2 cellular contexts compared by ENCODE assay signal in genomic region chrX:1935805-1936204, GRCh38.
TF ChIP-seq lines count a peak whose summit lies in the region.

No MANE protein-coding gene starts in this region.

TF ChIP-seq in SK-N-SH, 30 proteins besides CTCF, POLR2A, EP300 and RAD21 (continued from another document):
- TF ChIP-seq EZH2phosphoT487 (IDR thresholded peaks at IDR 0.05; ENCODE audit: borderline replicate concordance, low read depth) = no peak
- TF ChIP-seq TCF12 (IDR thresholded peaks at IDR 0.05) = no peak
- TF ChIP-seq TEAD4 (IDR thresholded peaks at IDR 0.05; ENCODE audit: borderline replicate concordance, insufficient read depth) = no peak
- TF ChIP-seq FOXM1 (IDR thresholded peaks at IDR 0.05; ENCODE audit: low read depth) = no peak
- TF ChIP-seq SIN3A (IDR thresholded peaks at IDR 0.05; ENCODE audit: borderline replicate concordance, low read depth, low read length) = no peak

TF ChIP-seq in SK-N-SH treated with all-trans-retinoic acid at 6 μM for 48 hours, 23 proteins besides CTCF, POLR2A, EP300 and RAD21 (continued from another document):
- TF ChIP-seq TSHZ2 (CRISPR knock-in tag; IDR thresholded peaks at IDR 0.05) (no peak), CSDC2 (CRISPR knock-in tag; IDR thresholded peaks at IDR 0.05) (no peak), ZFP3 (CRISPR knock-in tag; IDR thresholded peaks at IDR 0.05) (no peak), BACH2 (CRISPR knock-in tag; IDR thresholded peaks at IDR 0.05; ENCODE audit: borderline replicate concordance) (no peak), ZC3H10 (CRISPR knock-in tag; IDR thresholded peaks at IDR 0.05) (no peak), ZNF565 (CRISPR knock-in tag; conservative IDR thresholded peaks at IDR 0.05; ENCODE audit: low read depth) (no peak), SNAI2 (CRISPR knock-in tag; IDR thresholded peaks at IDR 0.05) (no peak), PPARA (CRISPR knock-in tag; IDR thresholded peaks at IDR 0.05; ENCODE audit: borderline replicate concordance) (no peak), ZNF70 (CRISPR knock-in tag; IDR thresholded peaks at IDR 0.05) (no peak), GLIS3 (CRISPR knock-in tag; IDR thresholded peaks at IDR 0.05) (no peak), TCF4 (CRISPR knock-in tag; IDR thresholded peaks at IDR 0.05; ENCODE audit: borderline replicate concordance) (no peak)
- TF ChIP-seq, protein P1, sequence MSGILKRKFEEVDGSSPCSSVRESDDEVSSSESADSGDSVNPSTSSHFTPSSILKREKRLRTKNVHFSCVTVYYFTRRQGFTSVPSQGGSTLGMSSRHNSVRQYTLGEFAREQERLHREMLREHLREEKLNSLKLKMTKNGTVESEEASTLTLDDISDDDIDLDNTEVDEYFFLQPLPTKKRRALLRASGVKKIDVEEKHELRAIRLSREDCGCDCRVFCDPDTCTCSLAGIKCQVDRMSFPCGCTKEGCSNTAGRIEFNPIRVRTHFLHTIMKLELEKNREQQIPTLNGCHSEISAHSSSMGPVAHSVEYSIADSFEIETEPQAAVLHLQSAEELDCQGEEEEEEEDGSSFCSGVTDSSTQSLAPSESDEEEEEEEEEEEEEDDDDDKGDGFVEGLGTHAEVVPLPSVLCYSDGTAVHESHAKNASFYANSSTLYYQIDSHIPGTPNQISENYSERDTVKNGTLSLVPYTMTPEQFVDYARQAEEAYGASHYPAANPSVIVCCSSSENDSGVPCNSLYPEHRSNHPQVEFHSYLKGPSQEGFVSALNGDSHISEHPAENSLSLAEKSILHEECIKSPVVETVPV (CRISPR knock-in tag; IDR thresholded peaks at IDR 0.05) = no peak
